ENCODE assay signal across 19 cellular contexts in genomic region chr5:39040875-39041274, GRCh38. TPM values are rescaled to one million over a fixed set of nuclear protein-coding genes. Genes with fewer than 3 reads are reported as not detected.
DNase-seq lines count a peak whose midpoint lies in the region; ATAC-seq and TF ChIP-seq lines count a peak whose summit lies in the region.
"Had no signal": no experiment of that assay in that cellular context is flagged by ENCODE, and none has a peak within 500 bp of the region (broad histone marks: within the 10 kb centered on the region; RNA-seq: fewer than 3 reads in every experiment).

No MANE protein-coding gene starts in this region.

- H3K4me3 Mint-ChIP-seq in activated CD4-positive, alpha-beta T cell treated with anti-CD3 and anti-CD28 coated beads, Interleukin-2, amount 10 ng/mL, durations not matched to agents 24 days and 14 days = no peak overlapping the region
- H3K4me3 Mint-ChIP-seq in Calu3 (ENCODE audit: low read depth, unreplicated experiment) = no peak overlapping the region
- H3K4me3 Mint-ChIP-seq: memory B cell had no signal

- peak; percentile 13 for DNase-seq in activated CD4-positive, alpha-beta T cell treated with anti-CD3 and anti-CD28 coated beads, Interleukin-2, amount 50 U/mL, for 1 hour
- DNase-seq in activated CD4-positive, alpha-beta T cell treated with anti-CD3 and anti-CD28 coated beads, Interleukin-2, amount 10 ng/mL, durations not matched to agents 24 days and 14 days = no peak
- DNase-seq in Calu3 (no peak), NCI-H510A treated with DMSO at 0.1 percent for 48 hours (lab: John Stamatoyannopoulos, UW) (peak; percentile 58), myocyte (ENCODE audit: low read depth) (peak; percentile 37), NCI-H524 (lab: John Stamatoyannopoulos, UW) (no peak)
- DNase-seq: activated CD4-positive, alpha-beta T cell treated with anti-CD3 and anti-CD28 coated beads for 1 hour; effector memory CD4-positive, alpha-beta T cell; esophagus squamous epithelium; H7; kidney; naive thymus-derived CD8-positive, alpha-beta T cell; NCI-H1105 treated with DMSO at 0.1 percent for 48 hours; NCI-H446 treated with DMSO at 0.1 percent for 48 hours; SIG-M5; sigmoid colon had no signal

- no peak overlapping the region for H3K27ac Mint-ChIP-seq in activated CD4-positive, alpha-beta T cell treated with anti-CD3 and anti-CD28 coated beads, Interleukin-2, amount 10 ng/mL, durations not matched to agents 24 days and 14 days
- peak overlapping the region; percentile 40 for H3K27ac Mint-ChIP-seq in Calu3 (ENCODE audit: unreplicated experiment)
- H3K27ac Mint-ChIP-seq: memory B cell had no signal

- H3K4me1 Mint-ChIP-seq in activated CD4-positive, alpha-beta T cell treated with anti-CD3 and anti-CD28 coated beads, Interleukin-2, amount 10 ng/mL, durations not matched to agents 24 days and 14 days = peaks cover 8% of the 10 kb centered on the region
- H3K4me1 Mint-ChIP-seq in Calu3 (ENCODE audit: low read depth, unreplicated experiment) = peaks cover 9% of the 10 kb centered on the region

- no peaks in the 10 kb centered on the region for H3K27me3 Mint-ChIP-seq in activated CD4-positive, alpha-beta T cell treated with anti-CD3 and anti-CD28 coated beads, Interleukin-2, amount 10 ng/mL, durations not matched to agents 24 days and 14 days
- no peaks in the 10 kb centered on the region for H3K27me3 Mint-ChIP-seq in Calu3 (ENCODE audit: unreplicated experiment)
- H3K27me3 Mint-ChIP-seq: memory B cell; naive thymus-derived CD8-positive, alpha-beta T cell had no signal

- ATAC-seq in GM21423 (IDR thresholded peaks at IDR 0.05; ENCODE audit: unreplicated experiment) = no peak
- ATAC-seq: gastroesophageal sphincter; naive thymus-derived CD8-positive, alpha-beta T cell had no signal

- peaks cover 8% of the 10 kb centered on the region for H3K9me3 Mint-ChIP-seq in activated CD4-positive, alpha-beta T cell treated with anti-CD3 and anti-CD28 coated beads, Interleukin-2, amount 10 ng/mL, durations not matched to agents 24 days and 14 days
- peaks cover under 1% of the 10 kb centered on the region for H3K9me3 Mint-ChIP-seq in Calu3 (ENCODE audit: low read depth, unreplicated experiment)

- BruUV-seq in Calu3 (replicated peaks; lab: Mats Ljungman, UMichigan) = no TSS peak

- peaks cover 27% of the 10 kb centered on the region for H3K36me3 Mint-ChIP-seq in activated CD4-positive, alpha-beta T cell treated with anti-CD3 and anti-CD28 coated beads, Interleukin-2, amount 10 ng/mL, durations not matched to agents 24 days and 14 days (ENCODE audit: low read depth)
- H3K36me3 Mint-ChIP-seq in Calu3 (ENCODE audit: insufficient read depth, unreplicated experiment) = no peaks in the 10 kb centered on the region

- CTCF ChIA-PET in Calu3 (lab: Charles Lee) = interaction anchor here (1.2 kb wide), 1 partner anchor 10 kb away, joined by 3 read pairs; no protein-coding TSS in a partner anchor

- TF ChIP-seq CTCF in Calu3 (IDR thresholded peaks at IDR 0.05; ENCODE audit: unreplicated experiment) = no peak

- intact Hi-C loops in activated CD4-positive, alpha-beta T cell treated with anti-CD3 and anti-CD28 coated beads, Interleukin-2, amount 10 ng/mL, durations not matched to agents 24 days and 14 days (cut with micrococcal nuclease) = no loop called here
- intact Hi-C loops in Calu3 (cut with micrococcal nuclease; ENCODE audit: unreplicated experiment) = no loop called here

RNA-seq across cellular contexts. Expression of gene RICTOR, which starts 33.3 kb away (rescaled TPM):
- total RNA-seq in activated CD4-positive, alpha-beta T cell treated with anti-CD3 and anti-CD28 coated beads, Interleukin-2, amount 10 ng/mL, durations not matched to agents 24 days and 14 days = 31.1 and 34.2 TPM in 2 replicates
- 41.1 and 47.1 TPM in 2 replicates for total RNA-seq in Calu3 (2022)
- total RNA-seq in myocyte = 28.5 and 38.3 TPM in 2 replicates
- polyA plus RNA-seq in myocyte (2012) = 3.4 TPM

Comparison
In these comparisons a context has a peak if more than half of its experiments do, and no peak if none do; other contexts are left out.
1. DNase-seq: peak in activated CD4-positive, alpha-beta T cell treated with anti-CD3 and anti-CD28 coated beads, Interleukin-2, amount 50 U/mL, for 1 hour (single experiment), NCI-H510A treated with DMSO at 0.1 percent for 48 hours (single experiment) and myocyte (single experiment); none in activated CD4-positive, alpha-beta T cell treated with anti-CD3 and anti-CD28 coated beads, Interleukin-2, amount 10 ng/mL, durations not matched to agents 24 days and 14 days (single experiment), Calu3 (single experiment) and NCI-H524 (0 of 2).